Comparison of ENCODE assay signal across 10 cellular contexts in the genomic region with DNA sequence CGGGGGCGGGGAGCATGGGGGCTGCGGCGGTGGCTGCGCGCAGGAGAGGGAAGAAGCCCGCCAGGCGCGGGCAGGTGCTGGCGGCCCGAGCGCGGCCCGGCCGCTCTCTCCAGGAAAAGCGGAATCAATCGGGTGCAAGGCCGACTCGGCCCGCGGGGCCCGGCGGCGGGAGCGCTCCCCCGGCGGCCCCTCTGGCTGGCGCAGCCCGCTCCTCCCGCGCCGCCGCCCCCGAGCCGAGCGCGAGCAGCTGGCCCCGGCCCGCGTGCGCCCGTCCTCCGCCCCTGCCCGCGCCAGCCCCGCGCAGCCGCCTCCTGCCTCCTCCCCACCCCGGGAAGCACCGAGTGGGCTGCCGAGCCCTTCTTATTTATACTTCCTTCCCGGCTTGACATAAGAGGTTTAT. TPM values are rescaled to one million over a fixed set of nuclear protein-coding genes. Genes with fewer than 3 reads are reported as not detected.
DNase-seq lines count a peak whose midpoint lies in the region; TF ChIP-seq lines count a peak whose summit lies in the region.
"Had no signal": no experiment of that assay in that cellular context is flagged by ENCODE, and none has a peak within 500 bp of the region (broad histone marks: within the 10 kb centered on the region; RNA-seq: fewer than 3 reads in every experiment).

A gene with protein sequence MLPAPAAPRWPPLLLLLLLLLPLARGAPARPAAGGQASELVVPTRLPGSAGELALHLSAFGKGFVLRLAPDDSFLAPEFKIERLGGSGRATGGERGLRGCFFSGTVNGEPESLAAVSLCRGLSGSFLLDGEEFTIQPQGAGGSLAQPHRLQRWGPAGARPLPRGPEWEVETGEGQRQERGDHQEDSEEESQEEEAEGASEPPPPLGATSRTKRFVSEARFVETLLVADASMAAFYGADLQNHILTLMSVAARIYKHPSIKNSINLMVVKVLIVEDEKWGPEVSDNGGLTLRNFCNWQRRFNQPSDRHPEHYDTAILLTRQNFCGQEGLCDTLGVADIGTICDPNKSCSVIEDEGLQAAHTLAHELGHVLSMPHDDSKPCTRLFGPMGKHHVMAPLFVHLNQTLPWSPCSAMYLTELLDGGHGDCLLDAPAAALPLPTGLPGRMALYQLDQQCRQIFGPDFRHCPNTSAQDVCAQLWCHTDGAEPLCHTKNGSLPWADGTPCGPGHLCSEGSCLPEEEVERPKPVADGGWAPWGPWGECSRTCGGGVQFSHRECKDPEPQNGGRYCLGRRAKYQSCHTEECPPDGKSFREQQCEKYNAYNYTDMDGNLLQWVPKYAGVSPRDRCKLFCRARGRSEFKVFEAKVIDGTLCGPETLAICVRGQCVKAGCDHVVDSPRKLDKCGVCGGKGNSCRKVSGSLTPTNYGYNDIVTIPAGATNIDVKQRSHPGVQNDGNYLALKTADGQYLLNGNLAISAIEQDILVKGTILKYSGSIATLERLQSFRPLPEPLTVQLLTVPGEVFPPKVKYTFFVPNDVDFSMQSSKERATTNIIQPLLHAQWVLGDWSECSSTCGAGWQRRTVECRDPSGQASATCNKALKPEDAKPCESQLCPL (minus strand): TSS at position 339 of the 400 bp plus-strand sequence. CDS start 323 bp downstream, at position 16.

- intact Hi-C loops in mammary epithelial cell (cut with micrococcal nuclease) (no loop called here), vagina (cut with DNase I) (loop anchor here (10.0 kb wide), 1 partner anchor 213 kb away; no protein-coding TSS in a partner anchor)

- H3K4me1 ChIP-seq in mammary epithelial cell (ENCODE audit: insufficient read depth, low read length) (peaks cover 9% of the 10 kb centered on the region), vagina (peaks cover 17% of the 10 kb centered on the region)

- H3K27ac ChIP-seq in mammary epithelial cell (ENCODE audit: insufficient read depth, low read depth, low read length) (no peak within 1 kb of the TSS), vagina (no peak within 1 kb of the TSS)
- H3K27ac ChIP-seq: HL-60, neutrophil had no signal

- H4K20me1 ChIP-seq in mammary epithelial cell (ENCODE audit: insufficient read depth, low read length) = no peaks in the 10 kb centered on the region

- H3K4me1 Mint-ChIP-seq in activated naive CD4-positive, alpha-beta T cell treated with anti-CD3 and anti-CD28 coated beads, Interleukin-2, amount 50 U/mL, for 24 hours = peaks cover 14% of the 10 kb centered on the region
- H3K4me1 Mint-ChIP-seq in activated naive CD4-positive, alpha-beta T cell treated with anti-CD3 and anti-CD28 coated beads, Interleukin-2, amount 10 ng/mL, durations not matched to agents 7 days and 5 days = peaks cover 12% of the 10 kb centered on the region
- H3K4me1 Mint-ChIP-seq in mesothelial cell of epicardium = peaks cover 22% of the 10 kb centered on the region

- H3K27ac Mint-ChIP-seq in activated naive CD4-positive, alpha-beta T cell treated with anti-CD3 and anti-CD28 coated beads, Interleukin-2, amount 50 U/mL, for 24 hours = no peak within 1 kb of the TSS
- no peak within 1 kb of the TSS for H3K27ac Mint-ChIP-seq in activated naive CD4-positive, alpha-beta T cell treated with anti-CD3 and anti-CD28 coated beads, Interleukin-2, amount 10 ng/mL, durations not matched to agents 7 days and 5 days
- peak within 1 kb of the TSS; percentile 30 for H3K27ac Mint-ChIP-seq in mesothelial cell of epicardium

- no CpG with 5 or more reads among the region's 52 CpGs for WGBS in mammary epithelial cell (ENCODE audit: low coverage, missing lambda C conversion rate)

- no TSS peak for BruUV-seq in mammary epithelial cell (replicated peaks; lab: Mats Ljungman, UMichigan)

- H3K9me3 ChIP-seq in mammary epithelial cell (replicated peaks; ENCODE audit: insufficient read depth, low read length) (no peaks in the 10 kb centered on the region), vagina (no peaks in the 10 kb centered on the region)
- H3K9me3 ChIP-seq: neutrophil had no signal

- H3K9ac ChIP-seq in mammary epithelial cell (ENCODE audit: insufficient read depth, low read length) = no peak within 1 kb of the TSS

- H3K4me2 ChIP-seq in mammary epithelial cell (ENCODE audit: insufficient read depth, low read depth, low read length) = peak within 1 kb of the TSS; percentile 67

- H2AFZ ChIP-seq in mammary epithelial cell (ENCODE audit: low read depth, low read length) = peak within 1 kb of the TSS; percentile 28

- no peaks in the 10 kb centered on the region for H3K36me3 ChIP-seq in mammary epithelial cell (ENCODE audit: insufficient read depth, low read length)
- no peaks in the 10 kb centered on the region for H3K36me3 ChIP-seq in vagina
- H3K36me3 ChIP-seq: neutrophil had no signal

- TF ChIP-seq POLR2A in vagina (IDR thresholded peaks at IDR 0.05) = no peak

- peaks cover 37% of the 10 kb centered on the region for H3K27me3 ChIP-seq in mammary epithelial cell (ENCODE audit: insufficient read depth, low read length)
- no peaks in the 10 kb centered on the region for H3K27me3 ChIP-seq in vagina

- dilution Hi-C loops in mammary epithelial cell (cut with HindIII; ENCODE audit: low sequenced_read_pairs) = loop anchor here (5.0 kb wide), 1 partner anchor 429 kb away; no protein-coding TSS in a partner anchor

- in situ Hi-C loops in mammary epithelial cell (cut with MboI; ENCODE audit: low sequenced_read_pairs in 2 of 2) = loop anchor here (5.0 to 10.0 kb wide), 2 partner anchors 439 to 467 kb away; no protein-coding TSS in a partner anchor

- no peaks in the 10 kb centered on the region for H3K9me3 Mint-ChIP-seq in activated naive CD4-positive, alpha-beta T cell treated with anti-CD3 and anti-CD28 coated beads, Interleukin-2, amount 50 U/mL, for 24 hours
- H3K9me3 Mint-ChIP-seq in activated naive CD4-positive, alpha-beta T cell treated with anti-CD3 and anti-CD28 coated beads, Interleukin-2, amount 10 ng/mL, durations not matched to agents 7 days and 5 days = no peaks in the 10 kb centered on the region
- H3K9me3 Mint-ChIP-seq in mesothelial cell of epicardium = no peaks in the 10 kb centered on the region

- H3K4me3 ChIP-seq in mammary epithelial cell (replicated peaks in 1 of 3; ENCODE audit: insufficient read depth in 1 of 3, low read depth in 2 of 3, low read length in 3 of 3) (peak within 1 kb of the TSS in 1 of 3 experiments; percentile 14), vagina (peak within 1 kb of the TSS; percentile 36 to 65)

- CTCF ChIA-PET in activated naive CD4-positive, alpha-beta T cell treated with anti-CD3 and anti-CD28 coated beads, Interleukin-2, amount 10 ng/mL, durations not matched to agents 7 days and 5 days (lab: Charles Lee) = interaction anchor here (10.3 kb wide), 1 partner anchor 433 kb away, joined by 270 read pairs; no protein-coding TSS in a partner anchor
- CTCF ChIA-PET in mammary epithelial cell (lab: Charles Lee; ENCODE audit: low non-redundant PET) = interaction anchor here (0.9 kb wide), 1 partner anchor 21 kb away, joined by 4 read pairs; no protein-coding TSS in a partner anchor

- H3K27me3 Mint-ChIP-seq in activated naive CD4-positive, alpha-beta T cell treated with anti-CD3 and anti-CD28 coated beads, Interleukin-2, amount 50 U/mL, for 24 hours = peaks cover 36% of the 10 kb centered on the region
- peaks cover 86% of the 10 kb centered on the region for H3K27me3 Mint-ChIP-seq in activated naive CD4-positive, alpha-beta T cell treated with anti-CD3 and anti-CD28 coated beads, Interleukin-2, amount 10 ng/mL, durations not matched to agents 7 days and 5 days
- H3K27me3 Mint-ChIP-seq in mesothelial cell of epicardium (ENCODE audit: low read depth) = peaks cover 66% of the 10 kb centered on the region

- no peak for TF ChIP-seq CTCF in mammary epithelial cell (conservative IDR thresholded peaks at IDR 0.05 in 1 of 2, IDR thresholded peaks at IDR 0.05 in 1 of 2; ENCODE audit: extremely low read depth in 1 of 2, insufficient read depth in 1 of 2, low read depth in 1 of 2, low read length in 2 of 2)
- TF ChIP-seq CTCF in mesothelial cell of epicardium (IDR thresholded peaks at IDR 0.05; ENCODE audit: unreplicated experiment) = no peak
- TF ChIP-seq CTCF in vagina (IDR thresholded peaks at IDR 0.05) = no peak

- no peaks in the 10 kb centered on the region for H3K36me3 Mint-ChIP-seq in activated naive CD4-positive, alpha-beta T cell treated with anti-CD3 and anti-CD28 coated beads, Interleukin-2, amount 50 U/mL, for 24 hours
- peaks cover 2% of the 10 kb centered on the region for H3K36me3 Mint-ChIP-seq in activated naive CD4-positive, alpha-beta T cell treated with anti-CD3 and anti-CD28 coated beads, Interleukin-2, amount 10 ng/mL, durations not matched to agents 7 days and 5 days
- H3K36me3 Mint-ChIP-seq in mesothelial cell of epicardium = peaks cover 1% of the 10 kb centered on the region

- no peaks in the 10 kb centered on the region for H3K79me2 ChIP-seq in mammary epithelial cell (ENCODE audit: insufficient read depth, low read length)

- DNase-seq in activated naive CD4-positive, alpha-beta T cell treated with anti-CD3 and anti-CD28 coated beads, Interleukin-2, amount 10 ng/mL, durations not matched to agents 7 days and 5 days = no peak
- DNase-seq in mammary epithelial cell = no peak
- peak in 1 of 2 experiments; percentile 48 for DNase-seq in mesothelial cell of epicardium (ENCODE audit: low spot score in 2 of 2, unreplicated experiment in 2 of 2)
- DNase-seq in vagina (ENCODE audit: extremely low spot score in 2 of 2) = no peak
- DNase-seq in NCI-H2029 treated with DMSO at 0.1 percent for 48 hours (lab: John Stamatoyannopoulos, UW) = no peak
- DNase-seq in NCI-H446 treated with DMSO at 0.1 percent for 48 hours (lab: John Stamatoyannopoulos, UW) = no peak
- no peak for DNase-seq in HCEC 1CT

- peak within 1 kb of the TSS; percentile 68 for H3K4me3 Mint-ChIP-seq in activated naive CD4-positive, alpha-beta T cell treated with anti-CD3 and anti-CD28 coated beads, Interleukin-2, amount 50 U/mL, for 24 hours
- H3K4me3 Mint-ChIP-seq in activated naive CD4-positive, alpha-beta T cell treated with anti-CD3 and anti-CD28 coated beads, Interleukin-2, amount 10 ng/mL, durations not matched to agents 7 days and 5 days = no peak within 1 kb of the TSS
- H3K4me3 Mint-ChIP-seq in mesothelial cell of epicardium = peak within 1 kb of the TSS; percentile 70

RNA-seq across cellular contexts. Expression of the gene that starts here (rescaled TPM):
- under 1 TPM in 1 of 2 donors, not detected in 1; 0.17 TPM for total RNA-seq in mammary epithelial cell
- polyA plus RNA-seq in mammary epithelial cell = not detected
- polyA minus RNA-seq in mammary epithelial cell = not detected
- total RNA-seq in mesothelial cell of epicardium = 0.70 to 1.3 TPM (median 0.96 TPM) in 3 replicates
- total RNA-seq in vagina = 1.5 TPM
